ENCODE assay signal across 18 cellular contexts in genomic region chr2:145653553-145653952, GRCh38.
"Had no signal": no experiment of that assay in that cellular context is flagged by ENCODE, and none has a peak within 500 bp of the region (broad histone marks: within the 10 kb centered on the region; RNA-seq: fewer than 3 reads in every experiment).

No MANE protein-coding gene starts in this region.

- H3K9me3 ChIP-seq: ascending aorta, esophagus muscularis mucosa, lower lobe of right lung, tibial artery, uterus had no signal

- H3K4me3 ChIP-seq: ascending aorta, esophagus muscularis mucosa, lower lobe of right lung, tibial artery, uterus had no signal

- H3K27ac ChIP-seq: ascending aorta, esophagus muscularis mucosa, lower lobe of right lung, tibial artery, uterus had no signal

- DNase-seq: activated CD4-positive, alpha-beta T cell treated with anti-CD3 and anti-CD28 coated beads for 36 hours; activated CD4-positive, alpha-beta T cell treated with anti-CD3 and anti-CD28 coated beads, Interleukin-2, amount 50 U/mL, for 48 hours; activated gamma-delta T cell; cerebellar nuclear complex; cortex of kidney; glutamatergic neuron; hypothalamus; lower lobe of right lung; nephron progenitor cell; occipital lobe; stimulated activated CD4-positive, alpha-beta T cell treated with anti-CD3 and anti-CD28 coated beads, Interleukin-2, amount 100 ng/mL, for 24 hours; stimulated activated naive CD4-positive, alpha-beta T cell treated with Interleukin-2 at 50 U/mL for 16 hours; tibial artery; uterus had no signal

- H3K36me3 ChIP-seq: ascending aorta, esophagus muscularis mucosa, lower lobe of right lung, tibial artery, uterus had no signal

- ATAC-seq: activated CD4-positive, alpha-beta T cell treated with anti-CD3 and anti-CD28 coated beads for 36 hours; lower lobe of right lung; WTC11 had no signal

- H3K27me3 ChIP-seq: ascending aorta, esophagus muscularis mucosa, tibial artery, uterus had no signal

- FAIRE-seq: TTC549 had no signal

- H3K4me1 ChIP-seq: ascending aorta, esophagus muscularis mucosa, lower lobe of right lung, uterus had no signal
